25 cellular contexts compared by ENCODE assay signal in the genomic region with DNA sequence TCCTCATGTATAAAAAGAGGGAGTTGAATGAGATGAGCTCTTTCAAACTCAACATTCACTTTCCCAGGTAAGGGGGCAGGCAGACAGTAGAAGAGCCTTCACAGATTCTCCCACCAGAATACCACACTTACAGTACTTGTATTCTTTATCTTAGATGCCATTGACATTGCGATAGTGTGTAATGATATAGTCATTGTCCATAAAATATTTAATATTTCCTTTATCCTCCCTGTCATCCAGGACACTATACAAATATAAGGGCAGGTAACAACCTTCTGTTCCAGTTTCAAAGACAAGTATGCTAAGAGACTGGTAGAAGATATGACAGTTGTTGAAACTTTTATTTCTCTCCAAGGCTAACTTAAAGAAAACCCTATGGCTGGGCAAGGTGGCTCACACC.
"Had no signal": no experiment of that assay in that cellular context is flagged by ENCODE, and none has a peak within 500 bp of the region (broad histone marks: within the 10 kb centered on the region; RNA-seq: fewer than 3 reads in every experiment).

No MANE protein-coding gene starts in this region.

- DNase-seq: dermis blood vessel endothelial cell; effector memory CD4-positive, alpha-beta T cell; esophagus squamous epithelium; foreskin melanocyte; glutamatergic neuron; heart right ventricle; hippocampal formation; left cardiac atrium; left lung; mesendoderm; midbrain; naive thymus-derived CD4-positive, alpha-beta T cell; nephron progenitor cell; occipital lobe; ovary; posterior cingulate gyrus; psoas muscle; right cardiac atrium; sigmoid colon; stimulated activated CD4-positive, alpha-beta T cell treated with anti-CD3 and anti-CD28 coated beads, Interleukin-4, amount 100 ng/mL, for 4 hours; stimulated activated naive CD8-positive, alpha-beta T cell treated with anti-CD3 and anti-CD28 coated beads, Interleukin-15, Interleukin-2, amounts not matched to agents 100 U/mL and 50 U/mL, for 24 hours; substantia nigra; testis; tibial artery had no signal

- H3K27ac ChIP-seq: esophagus squamous epithelium, heart right ventricle, left lung, ovary, psoas muscle, sigmoid colon, testis, tibial artery had no signal

- H3K27me3 ChIP-seq: left lung, ovary, sigmoid colon, testis, tibial artery had no signal

- ATAC-seq: heart right ventricle; left cardiac atrium; left lung; naive thymus-derived CD4-positive, alpha-beta T cell; psoas muscle; right cardiac atrium; stimulated activated memory B cell treated with anti-CD40 and anti-IgM and Interleukin-4, amounts not matched to agents 10 μg/mL and 1 μg/mL and 100 μg/mL, for 72 hours; stimulated activated naive CD8-positive, alpha-beta T cell treated with anti-CD3 and anti-CD28 coated beads, Interleukin-15, Interleukin-2, amounts not matched to agents 100 U/mL and 50 U/mL, for 24 hours had no signal

- H3K4me1 ChIP-seq: esophagus squamous epithelium, left lung, sigmoid colon, testis, tibial artery had no signal

- H3K4me3 ChIP-seq: esophagus squamous epithelium, heart right ventricle, left lung, ovary, psoas muscle, sigmoid colon, testis, tibial artery had no signal

- H3K36me3 ChIP-seq: esophagus squamous epithelium, heart right ventricle, left lung, ovary, sigmoid colon, tibial artery had no signal

- H3K9me3 ChIP-seq: esophagus squamous epithelium, heart right ventricle, left lung, ovary, psoas muscle, sigmoid colon, testis, tibial artery had no signal
